ENCODE assay signal across 1 cellular context in genomic region chr2:162890690-162891311, GRCh38.
TF ChIP-seq lines count a peak whose summit lies in the region.

No MANE protein-coding gene starts in this region.

TF ChIP-seq in GM23338, 12 proteins besides CTCF, POLR2A, EP300 and RAD21 (continued from another document):
- no peak for TF ChIP-seq ZNF462 (CRISPR knock-in tag; IDR thresholded peaks at IDR 0.05)
- TF ChIP-seq ZNF331 (CRISPR knock-in tag; IDR thresholded peaks at IDR 0.05; ENCODE audit: low read depth): no peak
- TF ChIP-seq NANOG (IDR thresholded peaks at IDR 0.05; ENCODE audit: borderline replicate concordance): no peak
- no peak for TF ChIP-seq ZNF114 (CRISPR knock-in tag; IDR thresholded peaks at IDR 0.05)
- no peak for TF ChIP-seq CREB1 (CRISPR knock-in tag; IDR thresholded peaks at IDR 0.05; ENCODE audit: low read depth)
- TF ChIP-seq POLR2AphosphoS5 (IDR thresholded peaks at IDR 0.05; ENCODE audit: low read depth): no peak
- TF ChIP-seq ETS1 (IDR thresholded peaks at IDR 0.05): no peak
- no peak for TF ChIP-seq STAT1 (IDR thresholded peaks at IDR 0.05; ENCODE audit: unreplicated experiment)
TF ChIP-seq in GM23338: peak in this region for 0.
